In genomic region chr7:156111-157007, GRCh38 we compare ENCODE assay signal across 14 cellular contexts. TPM values are rescaled to one million over a fixed set of nuclear protein-coding genes. Genes with fewer than 3 reads are reported as not detected.
A peak's percentile ranks its signal among the peaks of the same experiment; 100 is the strongest.
DNase-seq lines count a peak whose midpoint lies in the region; ATAC-seq, FAIRE-seq and TF ChIP-seq lines count a peak whose summit lies in the region.
"Had no signal": no experiment of that assay in that cellular context is flagged by ENCODE, and none has a peak within 500 bp of the region (broad histone marks: within the 10 kb centered on the region; RNA-seq: fewer than 3 reads in every experiment).

No MANE protein-coding gene starts in this region.

- no peak overlapping the region for H3K4ac ChIP-seq in H1 (replicated peaks; ENCODE audit: insufficient read length, low read depth, low read length)

- no peak overlapping the region for H3K27ac ChIP-seq in RWPE2 (ENCODE audit: poor library complexity, severe bottlenecking)
- H3K27ac ChIP-seq in H1 (ENCODE audit: low read depth, low read length): no peak overlapping the region
- H3K27ac ChIP-seq in neural progenitor cell: no peak overlapping the region
- H3K27ac ChIP-seq in upper lobe of right lung: peak overlapping the region; percentile 36
- H3K27ac ChIP-seq in mammary epithelial cell (ENCODE audit: insufficient read depth, low read depth, low read length): no peak overlapping the region
- no peak overlapping the region for H3K27ac ChIP-seq in Karpas-422 (ENCODE audit: low read length)
- H3K27ac ChIP-seq: BLaER1 treated with 17β-estradiol and CSF1 and Interleukin-3, amounts not matched to agents 10 nM and 100 nM had no signal

- H3K4me3 ChIP-seq in RWPE2 (ENCODE audit: severe bottlenecking): no peak overlapping the region
- no peak overlapping the region for H3K4me3 ChIP-seq in H1 (ENCODE audit: extremely low read depth in 1 of 4, insufficient read depth in 2 of 4, low read depth in 3 of 4, low read length in 4 of 4)
- no peak overlapping the region for H3K4me3 ChIP-seq in neural progenitor cell
- H3K4me3 ChIP-seq in upper lobe of right lung: no peak overlapping the region
- H3K4me3 ChIP-seq in mammary epithelial cell (replicated peaks in 1 of 3; ENCODE audit: insufficient read depth in 1 of 3, low read depth in 2 of 3, low read length in 3 of 3): no peak overlapping the region
- no peak overlapping the region for H3K4me3 ChIP-seq in Karpas-422 (ENCODE audit: low read length)
- H3K4me3 ChIP-seq: BLaER1 treated with 17β-estradiol and CSF1 and Interleukin-3, amounts not matched to agents 10 nM and 100 nM had no signal

- H3K9me2 ChIP-seq in Karpas-422 (replicated peaks; ENCODE audit: insufficient read depth, low read length): no peaks in the 10 kb centered on the region

- H3K14ac ChIP-seq in H1 (ENCODE audit: insufficient read length): no peak overlapping the region

- H3K23ac ChIP-seq in H1 (ENCODE audit: insufficient read length): no peak overlapping the region

- no peak overlapping the region for H2AK5ac ChIP-seq in H1 (ENCODE audit: low read depth, low read length)

- FAIRE-seq in H1 (lab: Jason Lieb, UNC): no peak

- H3K36me3 ChIP-seq in RWPE2 (ENCODE audit: low read depth): no peaks in the 10 kb centered on the region
- no peaks in the 10 kb centered on the region for H3K36me3 ChIP-seq in H1 (ENCODE audit: control insufficient read depth in 2 of 4, insufficient read depth in 4 of 4, low read length in 3 of 4)
- no peaks in the 10 kb centered on the region for H3K36me3 ChIP-seq in neural progenitor cell
- H3K36me3 ChIP-seq in upper lobe of right lung: no peaks in the 10 kb centered on the region
- H3K36me3 ChIP-seq in mammary epithelial cell (ENCODE audit: insufficient read depth, low read length): no peaks in the 10 kb centered on the region
- no peaks in the 10 kb centered on the region for H3K36me3 ChIP-seq in Karpas-422 (ENCODE audit: insufficient read depth, low read length)
- H3K36me3 ChIP-seq: BLaER1 treated with 17β-estradiol and CSF1 and Interleukin-3, amounts not matched to agents 10 nM and 100 nM had no signal

- in situ Hi-C loops in mammary epithelial cell (cut with MboI; ENCODE audit: low sequenced_read_pairs in 2 of 2): no loop called here

- no peak overlapping the region for H3K4me3 Mint-ChIP-seq in neural progenitor cell
- H3K4me3 Mint-ChIP-seq: CD8-positive, alpha-beta T cell had no signal

- H3K4me1 Mint-ChIP-seq in neural progenitor cell: peaks cover 30% of the 10 kb centered on the region

- peak overlapping the region; percentile 82 for H3K27ac Mint-ChIP-seq in neural progenitor cell
- H3K27ac Mint-ChIP-seq: CD8-positive, alpha-beta T cell had no signal

- ATAC-seq in RWPE2 (ENCODE audit: low read depth) (no peak), upper lobe of right lung (no peak)
- ATAC-seq: CD8-positive, alpha-beta T cell; HCT116 had no signal

- no peaks in the 10 kb centered on the region for H3K9me3 ChIP-seq in RWPE2 (ENCODE audit: severe bottlenecking)
- no peaks in the 10 kb centered on the region for H3K9me3 ChIP-seq in H1 (ENCODE audit: insufficient read depth in 2 of 2, low read depth in 1 of 2, low read length in 1 of 2)
- H3K9me3 ChIP-seq in neural progenitor cell (ENCODE audit: low read depth): no peaks in the 10 kb centered on the region
- H3K9me3 ChIP-seq in upper lobe of right lung: no peaks in the 10 kb centered on the region
- no peaks in the 10 kb centered on the region for H3K9me3 ChIP-seq in mammary epithelial cell (replicated peaks; ENCODE audit: insufficient read depth, low read length)
- H3K9me3 ChIP-seq in Karpas-422 (ENCODE audit: low read length): no peaks in the 10 kb centered on the region
- H3K9me3 ChIP-seq: BLaER1 treated with 17β-estradiol and CSF1 and Interleukin-3, amounts not matched to agents 10 nM and 100 nM had no signal

- H4K20me1 ChIP-seq in H1 (replicated peaks in 1 of 2; ENCODE audit: control insufficient read depth in 1 of 2, insufficient read depth in 2 of 2, low read length in 2 of 2): no peaks in the 10 kb centered on the region
- H4K20me1 ChIP-seq in neural progenitor cell (ENCODE audit: low read depth): no peaks in the 10 kb centered on the region
- H4K20me1 ChIP-seq in mammary epithelial cell (ENCODE audit: insufficient read depth, low read length): no peaks in the 10 kb centered on the region
- H4K20me1 ChIP-seq in Karpas-422 (ENCODE audit: insufficient read depth, low read depth, low read length): no peaks in the 10 kb centered on the region
- H4K20me1 ChIP-seq: BLaER1 treated with 17β-estradiol and CSF1 and Interleukin-3, amounts not matched to agents 10 nM and 100 nM had no signal

- H3K9me3 Mint-ChIP-seq in neural progenitor cell: no peaks in the 10 kb centered on the region
- H3K9me3 Mint-ChIP-seq: CD8-positive, alpha-beta T cell had no signal

- TF ChIP-seq EP300 in H1 (IDR thresholded peaks at IDR 0.05; ENCODE audit: borderline replicate concordance in 1 of 2, low read depth in 2 of 2, low read length in 2 of 2): no peak

- peak; percentile 53 for DNase-seq in RWPE2 (ENCODE audit: low spot score)
- DNase-seq in H1 (ENCODE audit: low read depth in 1 of 2, low spot score in 2 of 2): no peak
- peak; percentile 26 for DNase-seq in neural progenitor cell (ENCODE audit: low spot score)
- peak; percentile 56 for DNase-seq in upper lobe of right lung
- DNase-seq in SHP77 (lab: John Stamatoyannopoulos, UW): no peak
- DNase-seq in mammary epithelial cell: no peak
- no peak for DNase-seq in Karpas-422
- DNase-seq: CD8-positive, alpha-beta T cell; DMS53; NCI-H1417 treated with DMSO at 0.1 percent for 48 hours; NCI-H187 treated with DMSO at 0.1 percent for 48 hours; NCI-H524 had no signal

- no peaks in the 10 kb centered on the region for H3K79me1 ChIP-seq in H1 (ENCODE audit: low read depth, low read length)

- TF ChIP-seq RAD21 in H1 (IDR thresholded peaks at IDR 0.05 in 1 of 2, conservative IDR thresholded peaks at IDR 0.05 in 1 of 2; ENCODE audit: low read depth in 2 of 2, low read length in 2 of 2): no peak

- no peaks in the 10 kb centered on the region for H3F3A ChIP-seq in neural progenitor cell (ENCODE audit: low read depth)

- no peaks in the 10 kb centered on the region for H3K4me1 ChIP-seq in RWPE2 (ENCODE audit: insufficient read depth, poor library complexity, severe bottlenecking)
- peaks cover 0 to 9% (median 6%) of the 10 kb centered on the region in 4 experiments; a peak in 5 of 7 replicates for H3K4me1 ChIP-seq in H1 (replicated peaks in 1 of 4; ENCODE audit: control insufficient read depth in 3 of 4, insufficient read depth in 4 of 4, low read length in 3 of 4)
- H3K4me1 ChIP-seq in neural progenitor cell: peaks cover 15% of the 10 kb centered on the region
- H3K4me1 ChIP-seq in upper lobe of right lung: peaks cover 3% of the 10 kb centered on the region
- no peaks in the 10 kb centered on the region for H3K4me1 ChIP-seq in mammary epithelial cell (ENCODE audit: insufficient read depth, low read length)
- H3K4me1 ChIP-seq in Karpas-422 (ENCODE audit: low read length): no peaks in the 10 kb centered on the region

- no peak for TF ChIP-seq POLR2A in H1 (IDR thresholded peaks at IDR 0.05; ENCODE audit: control extremely low read depth in 1 of 2, low read depth in 2 of 2, low read length in 2 of 2)

- TF ChIP-seq CTCF in RWPE2 (IDR thresholded peaks at IDR 0.05; ENCODE audit: poor library complexity, severe bottlenecking) (no peak), H1 (IDR thresholded peaks at IDR 0.05; ENCODE audit: control extremely low read depth in 1 of 3, insufficient read depth in 1 of 3, low read depth in 1 of 3, low read length in 3 of 3) (no peak), neural progenitor cell (IDR thresholded peaks at IDR 0.05) (no peak), upper lobe of right lung (IDR thresholded peaks at IDR 0.05) (no peak), mammary epithelial cell (conservative IDR thresholded peaks at IDR 0.05 in 1 of 2, IDR thresholded peaks at IDR 0.05 in 1 of 2; ENCODE audit: extremely low read depth in 1 of 2, insufficient read depth in 1 of 2, low read depth in 1 of 2, low read length in 2 of 2) (no peak)

- H4K5ac ChIP-seq in H1 (ENCODE audit: insufficient read length, low read depth, low read length): no peak overlapping the region

- H2BK5ac ChIP-seq in H1 (ENCODE audit: low read depth, low read length): no peak overlapping the region

- H3K4me2 ChIP-seq in H1 (ENCODE audit: insufficient read depth in 1 of 2, low read depth in 2 of 2, low read length in 2 of 2) (no peak overlapping the region), neural progenitor cell (no peak overlapping the region), mammary epithelial cell (ENCODE audit: insufficient read depth, low read depth, low read length) (no peak overlapping the region), Karpas-422 (ENCODE audit: low read depth, low read length, poor library complexity, severe bottlenecking) (no peak overlapping the region)

- H3K27me3 Mint-ChIP-seq in neural progenitor cell (ENCODE audit: insufficient read depth, low read depth): peaks cover 8% of the 10 kb centered on the region

- CTCF ChIA-PET in H1 (lab: Charles Lee; ENCODE audit: partially characterized antibody): interaction anchor here (0.7 to 2.2 kb wide), 7 partner anchors 11 to 92 kb away, joined by 3 to 6 read pairs (median 4); no protein-coding TSS in a partner anchor
- CTCF ChIA-PET in mammary epithelial cell (lab: Charles Lee; ENCODE audit: low non-redundant PET): no interaction called here

- H2BK20ac ChIP-seq in H1 (ENCODE audit: low read length): peak overlapping the region; percentile 80; the same call in 1 of the 2 replicates

- no peak overlapping the region for H2AFZ ChIP-seq in H1 (ENCODE audit: low read length)
- H2AFZ ChIP-seq in neural progenitor cell (replicated peaks): peak overlapping the region; percentile 37
- no peak overlapping the region for H2AFZ ChIP-seq in mammary epithelial cell (ENCODE audit: low read depth, low read length)
- no peak overlapping the region for H2AFZ ChIP-seq in Karpas-422 (ENCODE audit: low read length)

- intact Hi-C loops in upper lobe of right lung (cut with DNase I) (no loop called here), mammary epithelial cell (cut with micrococcal nuclease) (no loop called here)

- H3K79me2 ChIP-seq in H1 (ENCODE audit: control insufficient read depth in 1 of 2, insufficient read depth in 2 of 2, low read length in 2 of 2) (no peaks in the 10 kb centered on the region), neural progenitor cell (ENCODE audit: low read depth) (no peaks in the 10 kb centered on the region), mammary epithelial cell (ENCODE audit: insufficient read depth, low read length) (no peaks in the 10 kb centered on the region), Karpas-422 (ENCODE audit: low read length) (no peaks in the 10 kb centered on the region)

- POLR2A ChIA-PET in H1 (lab: Charles Lee; ENCODE audit: partially characterized antibody): interaction anchor here (2.1 kb wide), 1 partner anchor 60 kb away, joined by 6 read pairs; no protein-coding TSS in a partner anchor

- H3K27me3 ChIP-seq in RWPE2 (ENCODE audit: insufficient read depth, poor library complexity, severe bottlenecking) (no peaks in the 10 kb centered on the region), H1 (replicated peaks in 1 of 4; ENCODE audit: control insufficient read depth in 3 of 4, extremely low read depth in 1 of 4, insufficient read depth in 3 of 4, low read length in 3 of 4) (no peaks in the 10 kb centered on the region), neural progenitor cell (no peaks in the 10 kb centered on the region), upper lobe of right lung (no peaks in the 10 kb centered on the region), mammary epithelial cell (ENCODE audit: insufficient read depth, low read length) (no peaks in the 10 kb centered on the region), Karpas-422 (ENCODE audit: low read length) (no peaks in the 10 kb centered on the region)

- no peak overlapping the region for H2BK120ac ChIP-seq in H1 (replicated peaks; ENCODE audit: low read depth, low read length)

- H4K91ac ChIP-seq in H1 (replicated peaks; ENCODE audit: insufficient read length, low read length): no peak overlapping the region

- dilution Hi-C loops in mammary epithelial cell (cut with HindIII; ENCODE audit: low sequenced_read_pairs): no loop called here

- H4K8ac ChIP-seq in H1 (ENCODE audit: extremely low read depth, insufficient read depth, low read length): 0 out of 2 replicates have a peak overlapping the region, but pooled peaks have one; percentile 29

- WGBS in H1 (ENCODE audit: extremely low coverage in 1 of 2, insufficient coverage in 1 of 2, insufficient read length in 1 of 2, insufficient replicate concordance in 2 of 2, low coverage in 1 of 2, low lambda C conversion rate in 2 of 2, missing lambda C conversion rate in 1 of 2), 2 experiments: 85% methylated on average over 31 of the region's 31 CpGs; no CpG with 5 or more reads in 1 of the 2 experiments
- 89% methylated on average over 27 of the region's 31 CpGs for WGBS in mammary epithelial cell (ENCODE audit: low coverage, missing lambda C conversion rate)

- no peak overlapping the region for H2BK15ac ChIP-seq in H1 (ENCODE audit: low read length)

- peak overlapping the region; percentile 71; the same call in 1 of the 2 replicates for H3K18ac ChIP-seq in H1 (ENCODE audit: extremely low read depth, low read length)

- H3K56ac ChIP-seq in H1 (replicated peaks; ENCODE audit: insufficient read length, low read depth, low read length): no peak overlapping the region

- H3K23me2 ChIP-seq in H1 (ENCODE audit: low read depth, low read length): no peaks in the 10 kb centered on the region

- H2BK12ac ChIP-seq in H1 (ENCODE audit: low read depth, low read length): no peak overlapping the region; the same call in 1 of the 2 replicates

- H3K9ac ChIP-seq in H1 (replicated peaks in 1 of 4; ENCODE audit: extremely low read depth in 1 of 4, low read depth in 3 of 4, low read length in 3 of 4) (no peak overlapping the region), neural progenitor cell (no peak overlapping the region), mammary epithelial cell (ENCODE audit: insufficient read depth, low read length) (no peak overlapping the region), Karpas-422 (ENCODE audit: low read length) (no peak overlapping the region)

- H3K36me3 Mint-ChIP-seq in neural progenitor cell: no peaks in the 10 kb centered on the region
- H3K36me3 Mint-ChIP-seq: CD8-positive, alpha-beta T cell had no signal

- BruUV-seq in mammary epithelial cell (replicated peaks; lab: Mats Ljungman, UMichigan): no TSS peak

RNA-seq across cellular contexts. Expression of gene FAM20C, which starts 36.0 kb away (rescaled TPM):
- 34.7 and 34.8 TPM in 2 replicates for total RNA-seq in H1 (2021; fragmentation: NEBNext Ultra II Directional; extraction: Animal tissue kit (Norgen Biotek cat#: 25700))
- polyA plus RNA-seq in H1 (2011; rRNA removed) (9.5 and 13.9 TPM in 2 replicates), mammary epithelial cell (30.6 TPM)
- polyA plus RNA-seq in H1 (2011; cell fraction: cytosol; rRNA removed): 10.7 TPM
- polyA plus RNA-seq in H1 (2011; cell fraction: nucleus; rRNA removed): 21.4 TPM
- 18.4 to 23.9 TPM (median 19.5 TPM) in 4 replicates for polyA plus RNA-seq in H1 (2012, experiment 1 of 2)
- polyA plus RNA-seq in H1 (2012, experiment 2 of 2): 17.9 TPM
- polyA plus RNA-seq in H1 (2013, experiment 1 of 2): 21.3 TPM
- 21.1 TPM for polyA plus RNA-seq in H1 (2013, experiment 2 of 2)
- 8.9 and 10.4 TPM in 2 replicates for polyA minus RNA-seq in H1 (2011; rRNA and poly(A)+ RNA removed)
- 17.1 TPM for polyA minus RNA-seq in H1 (2011; cell fraction: cytosol; rRNA and poly(A)+ RNA removed)
- polyA minus RNA-seq in H1 (2011; cell fraction: nucleus; rRNA and poly(A)+ RNA removed): 21.8 TPM
- total RNA-seq in neural progenitor cell (ENCODE audit: low replicate concordance) (3.8 and 4.7 TPM in 2 replicates), upper lobe of right lung (58.8 TPM), mammary epithelial cell (10 to 100 TPM; 37.0 to 48.5 TPM)
- polyA minus RNA-seq in mammary epithelial cell: 6.7 TPM
- total RNA-seq in Karpas-422 (2014; rRNA removed; shearing (Covaris generic); ENCODE audit: low replicate concordance): not detected in 2 replicates

Comparison
In these comparisons a context has a peak if more than half of its experiments do, and no peak if none do; other contexts are left out.
1. DNase-seq: peak in RWPE2 (single experiment), neural progenitor cell (single experiment) and upper lobe of right lung (single experiment); none in H1 (0 of 2), SHP77 (0 of 2), mammary epithelial cell (single experiment) and Karpas-422 (single experiment).